ENCODE assay signal across 11 cellular contexts in genomic region chr10:60353519-60354258, GRCh38. TPM values are rescaled to one million over a fixed set of nuclear protein-coding genes. Genes with fewer than 3 reads are reported as not detected.
DNase-seq lines count a peak whose midpoint lies in the region; ATAC-seq and TF ChIP-seq lines count a peak whose summit lies in the region.
"Had no signal": no experiment of that assay in that cellular context is flagged by ENCODE, and none has a peak within 500 bp of the region (broad histone marks: within the 10 kb centered on the region; RNA-seq: fewer than 3 reads in every experiment).

No MANE protein-coding gene starts in this region.

- H3K4me3 Mint-ChIP-seq in glutamatergic neuron (ENCODE audit: unreplicated experiment) = peak overlapping the region; percentile 22
- H3K4me3 Mint-ChIP-seq: activated T-cell treated with anti-CD3 and anti-CD28 coated beads, Interleukin-2, amount 50 U/mL, for 24 hours; CD8-positive, alpha-beta T cell; naive thymus-derived CD4-positive, alpha-beta T cell had no signal

- peak overlapping the region; percentile 95 for H3K27ac Mint-ChIP-seq in glutamatergic neuron (ENCODE audit: unreplicated experiment)
- H3K27ac Mint-ChIP-seq: activated T-cell treated with anti-CD3 and anti-CD28 coated beads, Interleukin-2, amount 50 U/mL, for 24 hours; CD8-positive, alpha-beta T cell had no signal

- H3K27ac ChIP-seq in SU-DHL-6 (ENCODE audit: low read depth, low read length) = peak overlapping the region; percentile 98

- peaks cover 3% of the 10 kb centered on the region for H3K9me3 Mint-ChIP-seq in glutamatergic neuron (ENCODE audit: unreplicated experiment)
- H3K9me3 Mint-ChIP-seq: activated T-cell treated with anti-CD3 and anti-CD28 coated beads, Interleukin-2, amount 50 U/mL, for 24 hours; CD8-positive, alpha-beta T cell; naive thymus-derived CD4-positive, alpha-beta T cell had no signal

- H3K4me1 Mint-ChIP-seq in glutamatergic neuron (ENCODE audit: low read depth, unreplicated experiment) = peaks cover 26% of the 10 kb centered on the region

- H2AFZ ChIP-seq in SU-DHL-6 (ENCODE audit: low read depth, low read length, severe bottlenecking) = no peak overlapping the region

- TF ChIP-seq CTCF in SU-DHL-6 (IDR thresholded peaks at IDR 0.05; ENCODE audit: insufficient read depth, low read length, poor library complexity, severe bottlenecking) (no peak), glutamatergic neuron (IDR thresholded peaks at IDR 0.05; ENCODE audit: partially characterized antibody, unreplicated experiment) (no peak)

- H3K27me3 ChIP-seq in SU-DHL-6 (ENCODE audit: low read length) = no peaks in the 10 kb centered on the region

- peak overlapping the region; percentile 23 for H3K4me3 ChIP-seq in SU-DHL-6 (ENCODE audit: insufficient read depth, low read length, poor library complexity, severe bottlenecking)

- no peaks in the 10 kb centered on the region for H3K36me3 Mint-ChIP-seq in glutamatergic neuron (ENCODE audit: unreplicated experiment)
- H3K36me3 Mint-ChIP-seq: CD8-positive, alpha-beta T cell had no signal

- H3K9me2 ChIP-seq in SU-DHL-6 (replicated peaks; ENCODE audit: insufficient read depth, low read length) = no peaks in the 10 kb centered on the region

- H3F3A ChIP-seq in SU-DHL-6 (ENCODE audit: insufficient read depth) = peaks cover 34% of the 10 kb centered on the region

- no peaks in the 10 kb centered on the region for H3K9me3 ChIP-seq in SU-DHL-6 (ENCODE audit: insufficient read depth, low read length)

- DNase-seq in DMS153 treated with DMSO at 0.1 percent for 48 hours (lab: John Stamatoyannopoulos, UW; ENCODE audit: unreplicated experiment) (peak; percentile 42), glutamatergic neuron (peak; percentile 54), occipital lobe (lab: John Stamatoyannopoulos, UW) (peak; percentile 33), GM19238 (ENCODE audit: insufficient read length, low spot score) (no peak)
- DNase-seq: activated T-cell treated with anti-CD3 and anti-CD28 coated beads, Interleukin-2, amount 50 U/mL, for 24 hours; CD8-positive, alpha-beta T cell; naive thymus-derived CD4-positive, alpha-beta T cell had no signal

- no peaks in the 10 kb centered on the region for H3K79me2 ChIP-seq in SU-DHL-6 (ENCODE audit: insufficient read depth, low read length)

- ATAC-seq in GM19395 (IDR thresholded peaks at IDR 0.05; ENCODE audit: unreplicated experiment) = no peak
- no peak for ATAC-seq in GM18907 (IDR thresholded peaks at IDR 0.05; ENCODE audit: unreplicated experiment)
- ATAC-seq in HG02938 (IDR thresholded peaks at IDR 0.05; ENCODE audit: unreplicated experiment) = no peak
- ATAC-seq: CD8-positive, alpha-beta T cell; naive thymus-derived CD4-positive, alpha-beta T cell had no signal

- no peaks in the 10 kb centered on the region for H4K20me1 ChIP-seq in SU-DHL-6 (ENCODE audit: low read depth, low read length)

- H3K27me3 Mint-ChIP-seq in glutamatergic neuron (ENCODE audit: unreplicated experiment) = no peaks in the 10 kb centered on the region
- H3K27me3 Mint-ChIP-seq: activated T-cell treated with anti-CD3 and anti-CD28 coated beads, Interleukin-2, amount 50 U/mL, for 24 hours; naive thymus-derived CD4-positive, alpha-beta T cell had no signal

- peak overlapping the region; percentile 15; the same call in 1 of the 2 replicates for H3K9ac ChIP-seq in SU-DHL-6 (ENCODE audit: low read length)

- H3K36me3 ChIP-seq in SU-DHL-6 (ENCODE audit: low read length) = no peaks in the 10 kb centered on the region

- H3K4me2 ChIP-seq in SU-DHL-6 (ENCODE audit: low read depth, low read length, poor library complexity, severe bottlenecking) = peak overlapping the region; percentile 75

RNA-seq across cellular contexts. Expression of gene ANK3, which starts 36.0 kb away (rescaled TPM):
- total RNA-seq in glutamatergic neuron (ENCODE audit: unreplicated experiment) (84.9 TPM), occipital lobe (260 TPM)
